ENCODE assay signal across 1 cellular context in genomic region chr4:14862881-14863280, GRCh38.
TF ChIP-seq lines count a peak whose summit lies in the region.

No MANE protein-coding gene starts in this region.

TF ChIP-seq in IMR-90, 13 proteins besides CTCF, POLR2A, EP300 and RAD21 (continued from another document):
- no peak for TF ChIP-seq MAFK (IDR thresholded peaks at IDR 0.05; ENCODE audit: low read depth, low read length)
- no peak for TF ChIP-seq MXI1 (IDR thresholded peaks at IDR 0.05; ENCODE audit: borderline replicate concordance, low read depth, low read length)
- TF ChIP-seq CHD1 (IDR thresholded peaks at IDR 0.05; ENCODE audit: low read depth, low read length): no peak
- no peak for TF ChIP-seq BHLHE40 (IDR thresholded peaks at IDR 0.05; ENCODE audit: low read depth, low read length)
- TF ChIP-seq USF2 (IDR thresholded peaks at IDR 0.05; ENCODE audit: low read depth, low read length): no peak
- no peak for TF ChIP-seq RFX5 (IDR thresholded peaks at IDR 0.05; ENCODE audit: low read depth, low read length)
- TF ChIP-seq, protein P1, sequence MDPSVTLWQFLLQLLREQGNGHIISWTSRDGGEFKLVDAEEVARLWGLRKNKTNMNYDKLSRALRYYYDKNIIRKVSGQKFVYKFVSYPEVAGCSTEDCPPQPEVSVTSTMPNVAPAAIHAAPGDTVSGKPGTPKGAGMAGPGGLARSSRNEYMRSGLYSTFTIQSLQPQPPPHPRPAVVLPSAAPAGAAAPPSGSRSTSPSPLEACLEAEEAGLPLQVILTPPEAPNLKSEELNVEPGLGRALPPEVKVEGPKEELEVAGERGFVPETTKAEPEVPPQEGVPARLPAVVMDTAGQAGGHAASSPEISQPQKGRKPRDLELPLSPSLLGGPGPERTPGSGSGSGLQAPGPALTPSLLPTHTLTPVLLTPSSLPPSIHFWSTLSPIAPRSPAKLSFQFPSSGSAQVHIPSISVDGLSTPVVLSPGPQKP (IDR thresholded peaks at IDR 0.05; ENCODE audit: borderline replicate concordance, low read depth, low read length): no peak
